In genomic region chr15:53830707-53831386, GRCh38 we compare ENCODE assay signal across 1 cellular context.
TF ChIP-seq lines count a peak whose summit lies in the region.

No MANE protein-coding gene starts in this region.

TF ChIP-seq in HepG2, 621 proteins besides CTCF, POLR2A, EP300 and RAD21 (continued from another document and continues in another):
- peak; percentile 20; the same call in 1 of the 2 replicates for TF ChIP-seq ZNF691 (CRISPR knock-in tag; IDR thresholded peaks at IDR 0.05; ENCODE audit: borderline replicate concordance, low read depth)
- TF ChIP-seq ZNF331 (CRISPR knock-in tag; IDR thresholded peaks at IDR 0.05): peak; percentile 59; the same call in 1 of the 2 replicates
- TF ChIP-seq, protein P1, sequence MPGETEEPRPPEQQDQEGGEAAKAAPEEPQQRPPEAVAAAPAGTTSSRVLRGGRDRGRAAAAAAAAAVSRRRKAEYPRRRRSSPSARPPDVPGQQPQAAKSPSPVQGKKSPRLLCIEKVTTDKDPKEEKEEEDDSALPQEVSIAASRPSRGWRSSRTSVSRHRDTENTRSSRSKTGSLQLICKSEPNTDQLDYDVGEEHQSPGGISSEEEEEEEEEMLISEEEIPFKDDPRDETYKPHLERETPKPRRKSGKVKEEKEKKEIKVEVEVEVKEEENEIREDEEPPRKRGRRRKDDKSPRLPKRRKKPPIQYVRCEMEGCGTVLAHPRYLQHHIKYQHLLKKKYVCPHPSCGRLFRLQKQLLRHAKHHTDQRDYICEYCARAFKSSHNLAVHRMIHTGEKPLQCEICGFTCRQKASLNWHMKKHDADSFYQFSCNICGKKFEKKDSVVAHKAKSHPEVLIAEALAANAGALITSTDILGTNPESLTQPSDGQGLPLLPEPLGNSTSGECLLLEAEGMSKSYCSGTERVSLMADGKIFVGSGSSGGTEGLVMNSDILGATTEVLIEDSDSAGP (CRISPR knock-in tag; IDR thresholded peaks at IDR 0.05; ENCODE audit: borderline replicate concordance): peak; percentile 98
- peak; percentile 63; the same call in 1 of the 2 replicates for TF ChIP-seq NR2F6 (IDR thresholded peaks at IDR 0.05)
- TF ChIP-seq NR2F6 (CRISPR knock-in tag; IDR thresholded peaks at IDR 0.05): peak; percentile 53
- peak; percentile 40; the same call in 1 of the 2 replicates for TF ChIP-seq RXRB (CRISPR knock-in tag; IDR thresholded peaks at IDR 0.05; ENCODE audit: borderline replicate concordance)
- TF ChIP-seq ZC3H4 (CRISPR knock-in tag; IDR thresholded peaks at IDR 0.05; ENCODE audit: borderline replicate concordance): no peak
- TF ChIP-seq ZNF256 (CRISPR knock-in tag; conservative IDR thresholded peaks at IDR 0.05): 0 out of 2 replicates have a peak, but pooled peaks have one; percentile 29
- TF ChIP-seq NCOA2 (CRISPR knock-in tag; IDR thresholded peaks at IDR 0.05): peak; percentile 82
- TF ChIP-seq SMARCE1 (IDR thresholded peaks at IDR 0.05; ENCODE audit: borderline replicate concordance): no peak
- TF ChIP-seq ZNF263 (CRISPR knock-in tag; IDR thresholded peaks at IDR 0.05): no peak
- no peak; the same call in 1 of the 2 replicates for TF ChIP-seq ZNF709 (CRISPR knock-in tag; IDR thresholded peaks at IDR 0.05)
- peak; percentile 82; the same call in 1 of the 2 replicates for TF ChIP-seq ZNF430 (CRISPR knock-in tag; IDR thresholded peaks at IDR 0.05)
- no peak for TF ChIP-seq NFE2L2 (IDR thresholded peaks at IDR 0.05; ENCODE audit: low read length)
- TF ChIP-seq ZFY (CRISPR knock-in tag; IDR thresholded peaks at IDR 0.05): no peak
- TF ChIP-seq, protein P2, sequence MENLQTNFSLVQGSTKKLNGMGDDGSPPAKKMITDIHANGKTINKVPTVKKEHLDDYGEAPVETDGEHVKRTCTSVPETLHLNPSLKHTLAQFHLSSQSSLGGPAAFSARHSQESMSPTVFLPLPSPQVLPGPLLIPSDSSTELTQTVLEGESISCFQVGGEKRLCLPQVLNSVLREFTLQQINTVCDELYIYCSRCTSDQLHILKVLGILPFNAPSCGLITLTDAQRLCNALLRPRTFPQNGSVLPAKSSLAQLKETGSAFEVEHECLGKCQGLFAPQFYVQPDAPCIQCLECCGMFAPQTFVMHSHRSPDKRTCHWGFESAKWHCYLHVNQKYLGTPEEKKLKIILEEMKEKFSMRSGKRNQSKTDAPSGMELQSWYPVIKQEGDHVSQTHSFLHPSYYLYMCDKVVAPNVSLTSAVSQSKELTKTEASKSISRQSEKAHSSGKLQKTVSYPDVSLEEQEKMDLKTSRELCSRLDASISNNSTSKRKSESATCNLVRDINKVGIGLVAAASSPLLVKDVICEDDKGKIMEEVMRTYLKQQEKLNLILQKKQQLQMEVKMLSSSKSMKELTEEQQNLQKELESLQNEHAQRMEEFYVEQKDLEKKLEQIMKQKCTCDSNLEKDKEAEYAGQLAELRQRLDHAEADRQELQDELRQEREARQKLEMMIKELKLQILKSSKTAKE (CRISPR knock-in tag; IDR thresholded peaks at IDR 0.05; ENCODE audit: borderline replicate concordance): peak; percentile 62; the same call in 1 of the 2 replicates
- no peak for TF ChIP-seq KDM5B (CRISPR knock-in tag; IDR thresholded peaks at IDR 0.05; ENCODE audit: borderline replicate concordance)
- TF ChIP-seq ZBTB49 (CRISPR knock-in tag; IDR thresholded peaks at IDR 0.05; ENCODE audit: borderline replicate concordance): no peak
- no peak for TF ChIP-seq STAT5B (CRISPR knock-in tag; IDR thresholded peaks at IDR 0.05)
- TF ChIP-seq ZNF121 (CRISPR knock-in tag; IDR thresholded peaks at IDR 0.05): peak; percentile 61; the same call in 1 of the 2 replicates
- no peak for TF ChIP-seq GABPA (IDR thresholded peaks at IDR 0.05; ENCODE audit: low read depth, low read length)
- TF ChIP-seq GABPA (CRISPR knock-in tag; IDR thresholded peaks at IDR 0.05; ENCODE audit: low read depth): peak; percentile 59
- TF ChIP-seq HNF4G (IDR thresholded peaks at IDR 0.05; ENCODE audit: borderline replicate concordance, low read depth, low read length): no peak
- no peak; the same call in 1 of the 2 replicates for TF ChIP-seq HNF4G (CRISPR knock-in tag; IDR thresholded peaks at IDR 0.05; ENCODE audit: borderline replicate concordance, low read depth)
- no peak for TF ChIP-seq ZNF713 (CRISPR knock-in tag; IDR thresholded peaks at IDR 0.05)
- peak in 1 of 2 experiments; percentile 45; a peak in 1 of 4 replicates for TF ChIP-seq ATF4 (CRISPR knock-in tag; IDR thresholded peaks at IDR 0.05)
- TF ChIP-seq, protein P3, sequence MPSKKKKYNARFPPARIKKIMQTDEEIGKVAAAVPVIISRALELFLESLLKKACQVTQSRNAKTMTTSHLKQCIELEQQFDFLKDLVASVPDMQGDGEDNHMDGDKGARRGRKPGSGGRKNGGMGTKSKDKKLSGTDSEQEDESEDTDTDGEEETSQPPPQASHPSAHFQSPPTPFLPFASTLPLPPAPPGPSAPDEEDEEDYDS (CRISPR knock-in tag; IDR thresholded peaks at IDR 0.05): peak; percentile 96
- peak in 1 of 2 experiments; percentile 34; a peak in 1 of 4 replicates for TF ChIP-seq REST (IDR thresholded peaks at IDR 0.05; ENCODE audit: borderline replicate concordance in 1 of 2, low read depth in 1 of 2, low read length in 2 of 2)
- TF ChIP-seq ZNF281 (CRISPR knock-in tag; IDR thresholded peaks at IDR 0.05; ENCODE audit: borderline replicate concordance): 0 out of 2 replicates have a peak, but pooled peaks have one; percentile 14
- TF ChIP-seq PHF8 (CRISPR knock-in tag; IDR thresholded peaks at IDR 0.05): no peak
- TF ChIP-seq ZNF460 (CRISPR knock-in tag; IDR thresholded peaks at IDR 0.05; ENCODE audit: borderline replicate concordance): no peak
- 0 out of 2 replicates have a peak, but pooled peaks have one; percentile 34 for TF ChIP-seq IRF9 (CRISPR knock-in tag; IDR thresholded peaks at IDR 0.05; ENCODE audit: borderline replicate concordance)
- TF ChIP-seq HHEX (CRISPR knock-in tag; IDR thresholded peaks at IDR 0.05): no peak
- 0 out of 2 replicates have a peak, but pooled peaks have one; percentile 17 for TF ChIP-seq NFKB2 (CRISPR knock-in tag; IDR thresholded peaks at IDR 0.05; ENCODE audit: borderline replicate concordance)
- TF ChIP-seq ZNF546 (CRISPR knock-in tag; conservative IDR thresholded peaks at IDR 0.05): no peak
- peak; percentile 36; the same call in 1 of the 2 replicates for TF ChIP-seq MEIS1 (CRISPR knock-in tag; IDR thresholded peaks at IDR 0.05; ENCODE audit: borderline replicate concordance)
- TF ChIP-seq FOSL2 (CRISPR knock-in tag; IDR thresholded peaks at IDR 0.05): peak; percentile 72
- TF ChIP-seq ZBTB20 (CRISPR knock-in tag; IDR thresholded peaks at IDR 0.05; ENCODE audit: borderline replicate concordance, low read depth): peak; percentile 98
- TF ChIP-seq HNRNPUL1 (IDR thresholded peaks at IDR 0.05; ENCODE audit: low read depth, low read length): no peak
- TF ChIP-seq TEAD3 (CRISPR knock-in tag; optimal IDR thresholded peaks at IDR 0.05; ENCODE audit: borderline replicate concordance): peak; percentile 87
- peak; percentile 84 for TF ChIP-seq ZNF501 (CRISPR knock-in tag; IDR thresholded peaks at IDR 0.05)
- TF ChIP-seq, protein P4, sequence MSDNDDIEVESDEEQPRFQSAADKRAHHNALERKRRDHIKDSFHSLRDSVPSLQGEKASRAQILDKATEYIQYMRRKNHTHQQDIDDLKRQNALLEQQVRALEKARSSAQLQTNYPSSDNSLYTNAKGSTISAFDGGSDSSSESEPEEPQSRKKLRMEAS (IDR thresholded peaks at IDR 0.05): peak; percentile 70; the same call in 1 of the 2 replicates
- TF ChIP-seq ZNF33A (CRISPR knock-in tag; IDR thresholded peaks at IDR 0.05; ENCODE audit: borderline replicate concordance): peak; percentile 72; the same call in 1 of the 2 replicates
- TF ChIP-seq RXRA (CRISPR knock-in tag; IDR thresholded peaks at IDR 0.05): peak; percentile 47; the same call in 1 of the 2 replicates
- TF ChIP-seq XRCC5 (optimal IDR thresholded peaks at IDR 0.05; ENCODE audit: low read length): no peak
- TF ChIP-seq ZNF292 (CRISPR knock-in tag; IDR thresholded peaks at IDR 0.05; ENCODE audit: borderline replicate concordance, low read depth): peak; percentile 74; the same call in 1 of the 2 replicates
